ENCODE assay signal across 9 cellular contexts in genomic region chr22:50562523-50563409, GRCh38. TPM values are rescaled to one million over a fixed set of nuclear protein-coding genes. Genes with fewer than 3 reads are reported as not detected.
DNase-seq lines count a peak whose midpoint lies in the region; ATAC-seq, FAIRE-seq and TF ChIP-seq lines count a peak whose summit lies in the region.
"Had no signal": no experiment of that assay in that cellular context is flagged by ENCODE, and none has a peak within 500 bp of the region (broad histone marks: within the 10 kb centered on the region; RNA-seq: fewer than 3 reads in every experiment).

SYCE3 (minus strand) TSS chr22:50562919; CDS start chr22:50556405, 6,514 bp downstream.

- peak; percentile 71 for TF ChIP-seq CTCF in AG09319 (IDR thresholded peaks at IDR 0.05; ENCODE audit: low read depth, low read length)
- peak; percentile 72 to 95 (median 85) for TF ChIP-seq CTCF in keratinocyte (optimal IDR thresholded peaks at IDR 0.05 in 1 of 3, IDR thresholded peaks at IDR 0.05 in 1 of 3, conservative IDR thresholded peaks at IDR 0.05 in 1 of 3; ENCODE audit: extremely low read depth in 1 of 3, insufficient read depth in 2 of 3, low read length in 3 of 3)

- peak within 1 kb of the TSS; percentile 86 for H3K4me3 Mint-ChIP-seq in central memory CD8-positive, alpha-beta T cell

- H3K9me1 ChIP-seq in keratinocyte (ENCODE audit: control insufficient read depth, extremely low read depth, insufficient read depth, low read length), result no peaks in the 10 kb centered on the region

- DNase-seq in AG09319 (ENCODE audit: extremely low read depth, low read depth) (peak; percentile 61), NCI-H226 (peak; percentile 55), keratinocyte (ENCODE audit: low read depth, low spot score) (peak; percentile 77)
- peak; percentile 94 to 97 (median 95) for DNase-seq in activated CD4-positive, CD25-positive, alpha-beta regulatory T cell (lab: John Stamatoyannopoulos, UW)
- peak; percentile 95 to 98 for DNase-seq in central memory CD8-positive, alpha-beta T cell (ENCODE audit: low spot score in 2 of 2)
- DNase-seq in stimulated activated CD4-positive, alpha-beta T cell treated with anti-CD3 and anti-CD28 coated beads, Interleukin-15, amount 100 ng/mL, for 1 hour (ENCODE audit: low read depth in 1 of 2, low spot score in 1 of 2), result peak; percentile 94 to 96

- no peaks in the 10 kb centered on the region for H3K36me3 ChIP-seq in keratinocyte (ENCODE audit: control insufficient read depth in 2 of 2, extremely low read depth in 1 of 2, insufficient read depth in 2 of 2, low read length in 2 of 2)

- H3K4me1 Mint-ChIP-seq in central memory CD8-positive, alpha-beta T cell, result peaks cover 24% of the 10 kb centered on the region

- H3K27me3 ChIP-seq in keratinocyte (ENCODE audit: control insufficient read depth, extremely low read depth, insufficient read depth, low read length), result no peaks in the 10 kb centered on the region

- no peaks in the 10 kb centered on the region for H3K9me3 ChIP-seq in keratinocyte (ENCODE audit: control insufficient read depth, low read depth, low read length)

- FAIRE-seq in keratinocyte (lab: Jason Lieb, UNC), result peak; percentile 69
- FAIRE-seq: TTC549 had no signal

- H3K9ac ChIP-seq in keratinocyte (ENCODE audit: control insufficient read depth, extremely low read depth, insufficient read depth, low read length), result peak within 1 kb of the TSS; percentile 76

- H3K27ac Mint-ChIP-seq in central memory CD8-positive, alpha-beta T cell (ENCODE audit: low read depth), result peak within 1 kb of the TSS; percentile 93

- H3K4me1 ChIP-seq in keratinocyte (ENCODE audit: control insufficient read depth, extremely low read depth, insufficient read depth, low read length), result peaks cover 16% of the 10 kb centered on the region

- H3K27me3 Mint-ChIP-seq in central memory CD8-positive, alpha-beta T cell, result no peaks in the 10 kb centered on the region

- H3K9me3 Mint-ChIP-seq in central memory CD8-positive, alpha-beta T cell, result no peaks in the 10 kb centered on the region

- TF ChIP-seq POLR2A in GM18951 (IDR thresholded peaks at IDR 0.05; ENCODE audit: extremely low read depth, insufficient read depth, insufficient read length), result peak; percentile 73

- peak within 1 kb of the TSS; percentile 94 for H3K4me2 ChIP-seq in keratinocyte (ENCODE audit: control insufficient read depth, extremely low read depth, insufficient read depth, low read depth, low read length)

- ATAC-seq in HG03175 (IDR thresholded peaks at IDR 0.05; ENCODE audit: unreplicated experiment), result peak; percentile 91
- ATAC-seq in central memory CD8-positive, alpha-beta T cell (replicated peaks; ENCODE audit: extremely low read depth, poor library complexity, severe bottlenecking), result peak; percentile 90

- in situ Hi-C loops in GM18951 (cut with MboI; ENCODE audit: low sequenced_read_pairs, unreplicated experiment), result no loop called here

- dilution Hi-C loops in keratinocyte (cut with MboI; ENCODE audit: extremely low pct_ligation_motif_present, low sequenced_read_pairs), result no loop called here

- no peak within 1 kb of the TSS for H3K27ac ChIP-seq in keratinocyte (ENCODE audit: control insufficient read depth, insufficient read depth, low read length)

- H3K79me2 ChIP-seq in keratinocyte (ENCODE audit: control insufficient read depth, insufficient read depth, low read length), result no peaks in the 10 kb centered on the region

- peak within 1 kb of the TSS; percentile 61 to 87 (median 85) for H3K4me3 ChIP-seq in keratinocyte (ENCODE audit: control insufficient read depth in 2 of 3, extremely low read depth in 1 of 3, insufficient read depth in 2 of 3, low read depth in 1 of 3, low read length in 3 of 3)

- H4K20me1 ChIP-seq in keratinocyte (ENCODE audit: control insufficient read depth, extremely low read depth, insufficient read depth, low read length), result no peaks in the 10 kb centered on the region

- peak within 1 kb of the TSS; percentile 90 for H2AFZ ChIP-seq in keratinocyte (ENCODE audit: control insufficient read depth, low read length)

- H3K36me3 Mint-ChIP-seq in central memory CD8-positive, alpha-beta T cell (ENCODE audit: insufficient read depth), result peaks cover 3% of the 10 kb centered on the region

RNA-seq across cellular contexts. Expression of gene SYCE3, which starts in this region (rescaled TPM):
- 0.17 to 0.36 TPM in 2 of 3 replicates, not detected in the other for polyA plus RNA-seq in keratinocyte
- polyA plus RNA-seq in keratinocyte (2011; ENCODE audit: low read depth), result 3.3 TPM
- polyA plus RNA-seq in keratinocyte (2011; cell fraction: cytosol; rRNA removed), result 0.55 and 0.82 TPM in 2 replicates
- polyA plus RNA-seq in keratinocyte (2011; cell fraction: nucleus; rRNA removed), result 1.1 TPM in 1 of 2 replicates, not detected in the other
- 0.92 TPM in 1 of 2 replicates, not detected in the other for polyA plus RNA-seq in keratinocyte (2012; ENCODE audit: low replicate concordance)
- polyA minus RNA-seq in keratinocyte, result not detected in 3 replicates
- not detected for polyA minus RNA-seq in keratinocyte (2011; cell fraction: cytosol; rRNA and poly(A)+ RNA removed)
- not detected in 2 replicates for polyA minus RNA-seq in keratinocyte (2011; cell fraction: nucleus; rRNA and poly(A)+ RNA removed)
